In genomic region chr9:109302606-109303005, GRCh38 we compare ENCODE assay signal across 32 cellular contexts. TPM values are rescaled to one million over a fixed set of nuclear protein-coding genes. Genes with fewer than 3 reads are reported as not detected.
"Had no signal": no experiment of that assay in that cellular context is flagged by ENCODE, and none has a peak within 500 bp of the region (broad histone marks: within the 10 kb centered on the region; RNA-seq: fewer than 3 reads in every experiment).

No MANE protein-coding gene starts in this region.

- ATAC-seq: naive thymus-derived CD8-positive, alpha-beta T cell; natural killer cell treated with Interleukin-12 subunit alpha and Interleukin-12 subunit beta and Interleukin-15 and Interleukin-18, amount 100 ng/mL, for 72 hours; psoas muscle; right cardiac atrium; right lobe of liver; stimulated activated naive B cell treated with anti-CD40 and anti-IgM and Interleukin-4, amounts not matched to agents 10 μg/mL and 1 μg/mL and 100 μg/mL, for 72 hours had no signal

- H3K36me3 Mint-ChIP-seq: naive B cell; naive thymus-derived CD8-positive, alpha-beta T cell; natural killer cell treated with Interleukin-12 subunit alpha and Interleukin-12 subunit beta and Interleukin-15 and Interleukin-18, amount 100 ng/mL, for 72 hours; stimulated activated naive B cell treated with anti-CD40 and anti-IgM and Interleukin-4, amounts not matched to agents 10 μg/mL and 1 μg/mL and 100 μg/mL, for 72 hours had no signal

- H3K9me3 Mint-ChIP-seq: naive B cell; nephron progenitor cell; neural crest cell; stimulated activated naive B cell treated with anti-CD40 and anti-IgM and Interleukin-4, amounts not matched to agents 10 μg/mL and 1 μg/mL and 100 μg/mL, for 72 hours; stimulated activated naive CD8-positive, alpha-beta T cell treated with anti-CD3 and anti-CD28 coated beads, Interleukin-15, Interleukin-2, amounts not matched to agents 100 ng/mL and 50 ng/mL, for 24 hours had no signal

- H3K27me3 ChIP-seq: ovary, right lobe of liver, sigmoid colon, suprapubic skin, testis, transverse colon, upper lobe of left lung, uterus had no signal

- H3K36me3 ChIP-seq: neutrophil, ovary, right lobe of liver, sigmoid colon, spleen, suprapubic skin, tibial artery, transverse colon, upper lobe of left lung, uterus had no signal

- H3K4me2 ChIP-seq: smooth muscle cell had no signal

- H3K4me3 Mint-ChIP-seq: naive B cell; naive thymus-derived CD8-positive, alpha-beta T cell; natural killer cell treated with Interleukin-12 subunit alpha and Interleukin-12 subunit beta and Interleukin-15 and Interleukin-18, amount 100 ng/mL, for 72 hours; nephron progenitor cell; neural crest cell; stimulated activated naive B cell treated with anti-CD40 and anti-IgM and Interleukin-4, amounts not matched to agents 10 μg/mL and 1 μg/mL and 100 μg/mL, for 72 hours; stimulated activated naive CD8-positive, alpha-beta T cell treated with anti-CD3 and anti-CD28 coated beads, Interleukin-15, Interleukin-2, amounts not matched to agents 100 ng/mL and 50 ng/mL, for 24 hours had no signal

- H2AFZ ChIP-seq: parathyroid adenoma had no signal

- H3K27me3 Mint-ChIP-seq: progenitor cell of endocrine pancreas had no signal

- H3K4me1 Mint-ChIP-seq: naive B cell; naive thymus-derived CD8-positive, alpha-beta T cell; neural crest cell; stimulated activated naive B cell treated with anti-CD40 and anti-IgM and Interleukin-4, amounts not matched to agents 10 μg/mL and 1 μg/mL and 100 μg/mL, for 72 hours had no signal

- H3K27ac ChIP-seq: neutrophil, ovary, parathyroid adenoma, psoas muscle, right lobe of liver, sigmoid colon, spleen, suprapubic skin, testis, tibial artery, upper lobe of left lung, uterus had no signal

- H3K9ac ChIP-seq: parathyroid adenoma had no signal

- H3K4me1 ChIP-seq: parathyroid adenoma, psoas muscle, sigmoid colon, spleen, suprapubic skin, testis, tibial artery, upper lobe of left lung, uterus had no signal

- H3K4me3 ChIP-seq: ovary, psoas muscle, right lobe of liver, sigmoid colon, smooth muscle cell, spleen, suprapubic skin, testis, tibial artery, transverse colon, upper lobe of left lung, uterus had no signal

- H3K9me3 ChIP-seq: neutrophil, ovary, psoas muscle, right lobe of liver, sigmoid colon, spleen, suprapubic skin, testis, tibial artery, transverse colon, upper lobe of left lung, uterus had no signal

- H3K27ac Mint-ChIP-seq: naive B cell; naive thymus-derived CD8-positive, alpha-beta T cell; natural killer cell treated with Interleukin-12 subunit alpha and Interleukin-12 subunit beta and Interleukin-15 and Interleukin-18, amount 100 ng/mL, for 72 hours; nephron progenitor cell; progenitor cell of endocrine pancreas; stimulated activated naive B cell treated with anti-CD40 and anti-IgM and Interleukin-4, amounts not matched to agents 10 μg/mL and 1 μg/mL and 100 μg/mL, for 72 hours; stimulated activated naive CD8-positive, alpha-beta T cell treated with anti-CD3 and anti-CD28 coated beads, Interleukin-15, Interleukin-2, amounts not matched to agents 100 ng/mL and 50 ng/mL, for 24 hours had no signal

- DNase-seq: naive B cell; naive thymus-derived CD8-positive, alpha-beta T cell; nephron progenitor cell; nucleus accumbens; ovary; posterior cingulate gyrus; psoas muscle; right cardiac atrium; right lobe of liver; sigmoid colon; spleen; stimulated activated CD4-positive, alpha-beta T cell treated with anti-CD3 and anti-CD28 coated beads, Interleukin-12 subunit alpha, Interleukin-12 subunit beta, amount 100 ng/mL, for 4 hours; stimulated activated CD4-positive, alpha-beta T cell treated with anti-CD3 and anti-CD28 coated beads, Interleukin-1b, Interleukin-23, amount 100 ng/mL, for 48 hours; stimulated activated CD4-positive, alpha-beta T cell treated with anti-CD3 and anti-CD28 coated beads, Interleukin-4, amount 100 ng/mL, for 1 hour; stimulated activated CD4-positive, alpha-beta T cell treated with anti-CD3 and anti-CD28 coated beads, Interleukin-4, amount 100 ng/mL, for 4 hours; stimulated activated CD8-positive, alpha-beta memory T cell treated with anti-CD3 and anti-CD28 coated beads, Interleukin-4, amount 100 ng/mL, for 48 hours; stimulated activated naive B cell treated with anti-CD40 and anti-IgM and Interleukin-4, amounts not matched to agents 10 μg/mL and 1 μg/mL and 100 μg/mL, for 72 hours; stimulated activated naive CD4-positive, alpha-beta T cell treated with Interleukin-2 at 50 U/mL for 16 hours; substantia nigra; testis; tibial artery; transverse colon; upper lobe of left lung; uterus had no signal

RNA-seq across cellular contexts. Expression of gene EPB41L4B, which starts 18.3 kb away (rescaled TPM):
- total RNA-seq: naive thymus-derived CD8-positive, alpha-beta T cell had no signal
- polyA plus RNA-seq: naive thymus-derived CD8-positive, alpha-beta T cell had no signal
